1 cellular context compared by ENCODE assay signal in the genomic region with DNA sequence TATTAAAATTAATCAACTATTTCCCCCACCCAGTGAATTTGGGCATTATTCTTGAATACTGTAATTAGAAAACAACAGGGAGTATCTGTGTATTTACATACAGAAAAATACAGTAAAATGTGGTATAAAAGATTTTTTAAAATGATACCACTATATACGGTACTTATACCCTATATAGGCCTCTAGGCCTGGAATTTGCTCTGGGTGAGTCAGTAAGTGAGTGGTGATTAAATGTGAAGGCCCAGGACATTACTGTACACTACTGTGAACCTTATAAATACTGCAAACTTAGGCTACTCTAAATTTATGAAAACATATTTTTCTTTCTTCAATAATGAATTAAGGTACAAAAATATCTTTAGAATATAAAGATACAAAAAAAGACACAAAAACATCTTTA.
TF ChIP-seq lines count a peak whose summit lies in the region.

No MANE protein-coding gene starts in this region.

TF ChIP-seq in GM23338, 12 proteins besides CTCF, POLR2A, EP300 and RAD21 (continued from another document):
- TF ChIP-seq, protein P1, sequence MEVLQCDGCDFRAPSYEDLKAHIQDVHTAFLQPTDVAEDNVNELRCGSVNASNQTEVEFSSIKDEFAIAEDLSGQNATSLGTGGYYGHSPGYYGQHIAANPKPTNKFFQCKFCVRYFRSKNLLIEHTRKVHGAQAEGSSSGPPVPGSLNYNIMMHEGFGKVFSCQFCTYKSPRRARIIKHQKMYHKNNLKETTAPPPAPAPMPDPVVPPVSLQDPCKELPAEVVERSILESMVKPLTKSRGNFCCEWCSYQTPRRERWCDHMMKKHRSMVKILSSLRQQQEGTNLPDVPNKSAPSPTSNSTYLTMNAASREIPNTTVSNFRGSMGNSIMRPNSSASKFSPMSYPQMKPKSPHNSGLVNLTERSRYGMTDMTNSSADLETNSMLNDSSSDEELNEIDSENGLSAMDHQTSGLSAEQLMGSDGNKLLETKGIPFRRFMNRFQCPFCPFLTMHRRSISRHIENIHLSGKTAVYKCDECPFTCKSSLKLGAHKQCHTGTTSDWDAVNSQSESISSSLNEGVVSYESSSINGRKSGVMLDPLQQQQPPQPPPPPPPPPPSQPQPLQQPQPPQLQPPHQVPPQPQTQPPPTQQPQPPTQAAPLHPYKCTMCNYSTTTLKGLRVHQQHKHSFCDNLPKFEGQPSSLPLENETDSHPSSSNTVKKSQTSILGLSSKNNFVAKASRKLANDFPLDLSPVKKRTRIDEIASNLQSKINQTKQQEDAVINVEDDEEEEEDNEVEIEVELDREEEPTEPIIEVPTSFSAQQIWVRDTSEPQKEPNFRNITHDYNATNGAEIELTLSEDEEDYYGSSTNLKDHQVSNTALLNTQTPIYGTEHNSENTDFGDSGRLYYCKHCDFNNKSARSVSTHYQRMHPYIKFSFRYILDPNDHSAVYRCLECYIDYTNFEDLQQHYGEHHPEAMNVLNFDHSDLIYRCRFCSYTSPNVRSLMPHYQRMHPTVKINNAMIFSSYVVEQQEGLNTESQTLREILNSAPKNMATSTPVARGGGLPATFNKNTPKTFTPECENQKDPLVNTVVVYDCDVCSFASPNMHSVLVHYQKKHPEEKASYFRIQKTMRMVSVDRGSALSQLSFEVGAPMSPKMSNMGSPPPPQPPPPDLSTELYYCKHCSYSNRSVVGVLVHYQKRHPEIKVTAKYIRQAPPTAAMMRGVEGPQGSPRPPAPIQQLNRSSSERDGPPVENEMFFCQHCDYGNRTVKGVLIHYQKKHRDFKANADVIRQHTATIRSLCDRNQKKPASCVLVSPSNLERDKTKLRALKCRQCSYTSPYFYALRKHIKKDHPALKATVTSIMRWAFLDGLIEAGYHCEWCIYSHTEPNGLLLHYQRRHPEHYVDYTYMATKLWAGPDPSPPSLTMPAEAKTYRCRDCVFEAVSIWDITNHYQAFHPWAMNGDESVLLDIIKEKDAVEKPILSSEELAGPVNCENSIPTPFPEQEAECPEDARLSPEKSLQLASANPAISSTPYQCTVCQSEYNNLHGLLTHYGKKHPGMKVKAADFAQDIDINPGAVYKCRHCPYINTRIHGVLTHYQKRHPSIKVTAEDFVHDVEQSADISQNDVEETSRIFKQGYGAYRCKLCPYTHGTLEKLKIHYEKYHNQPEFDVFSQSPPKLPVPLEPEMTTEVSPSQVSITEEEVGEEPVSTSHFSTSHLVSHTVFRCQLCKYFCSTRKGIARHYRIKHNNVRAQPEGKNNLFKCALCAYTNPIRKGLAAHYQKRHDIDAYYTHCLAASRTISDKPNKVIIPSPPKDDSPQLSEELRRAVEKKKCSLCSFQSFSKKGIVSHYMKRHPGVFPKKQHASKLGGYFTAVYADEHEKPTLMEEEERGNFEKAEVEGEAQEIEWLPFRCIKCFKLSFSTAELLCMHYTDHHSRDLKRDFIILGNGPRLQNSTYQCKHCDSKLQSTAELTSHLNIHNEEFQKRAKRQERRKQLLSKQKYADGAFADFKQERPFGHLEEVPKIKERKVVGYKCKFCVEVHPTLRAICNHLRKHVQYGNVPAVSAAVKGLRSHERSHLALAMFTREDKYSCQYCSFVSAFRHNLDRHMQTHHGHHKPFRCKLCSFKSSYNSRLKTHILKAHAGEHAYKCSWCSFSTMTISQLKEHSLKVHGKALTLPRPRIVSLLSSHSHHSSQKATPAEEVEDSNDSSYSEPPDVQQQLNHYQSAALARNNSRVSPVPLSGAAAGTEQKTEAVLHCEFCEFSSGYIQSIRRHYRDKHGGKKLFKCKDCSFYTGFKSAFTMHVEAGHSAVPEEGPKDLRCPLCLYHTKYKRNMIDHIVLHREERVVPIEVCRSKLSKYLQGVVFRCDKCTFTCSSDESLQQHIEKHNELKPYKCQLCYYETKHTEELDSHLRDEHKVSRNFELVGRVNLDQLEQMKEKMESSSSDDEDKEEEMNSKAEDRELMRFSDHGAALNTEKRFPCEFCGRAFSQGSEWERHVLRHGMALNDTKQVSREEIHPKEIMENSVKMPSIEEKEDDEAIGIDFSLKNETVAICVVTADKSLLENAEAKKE (CRISPR knock-in tag; IDR thresholded peaks at IDR 0.05) = no peak
- TF ChIP-seq NANOG (IDR thresholded peaks at IDR 0.05; ENCODE audit: borderline replicate concordance) = no peak
- TF ChIP-seq, protein P2, sequence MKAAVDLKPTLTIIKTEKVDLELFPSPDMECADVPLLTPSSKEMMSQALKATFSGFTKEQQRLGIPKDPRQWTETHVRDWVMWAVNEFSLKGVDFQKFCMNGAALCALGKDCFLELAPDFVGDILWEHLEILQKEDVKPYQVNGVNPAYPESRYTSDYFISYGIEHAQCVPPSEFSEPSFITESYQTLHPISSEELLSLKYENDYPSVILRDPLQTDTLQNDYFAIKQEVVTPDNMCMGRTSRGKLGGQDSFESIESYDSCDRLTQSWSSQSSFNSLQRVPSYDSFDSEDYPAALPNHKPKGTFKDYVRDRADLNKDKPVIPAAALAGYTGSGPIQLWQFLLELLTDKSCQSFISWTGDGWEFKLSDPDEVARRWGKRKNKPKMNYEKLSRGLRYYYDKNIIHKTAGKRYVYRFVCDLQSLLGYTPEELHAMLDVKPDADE (IDR thresholded peaks at IDR 0.05) = no peak
TF ChIP-seq in GM23338: peak in this region for 0.
